ENCODE assay signal across 8 cellular contexts in the genomic region with DNA sequence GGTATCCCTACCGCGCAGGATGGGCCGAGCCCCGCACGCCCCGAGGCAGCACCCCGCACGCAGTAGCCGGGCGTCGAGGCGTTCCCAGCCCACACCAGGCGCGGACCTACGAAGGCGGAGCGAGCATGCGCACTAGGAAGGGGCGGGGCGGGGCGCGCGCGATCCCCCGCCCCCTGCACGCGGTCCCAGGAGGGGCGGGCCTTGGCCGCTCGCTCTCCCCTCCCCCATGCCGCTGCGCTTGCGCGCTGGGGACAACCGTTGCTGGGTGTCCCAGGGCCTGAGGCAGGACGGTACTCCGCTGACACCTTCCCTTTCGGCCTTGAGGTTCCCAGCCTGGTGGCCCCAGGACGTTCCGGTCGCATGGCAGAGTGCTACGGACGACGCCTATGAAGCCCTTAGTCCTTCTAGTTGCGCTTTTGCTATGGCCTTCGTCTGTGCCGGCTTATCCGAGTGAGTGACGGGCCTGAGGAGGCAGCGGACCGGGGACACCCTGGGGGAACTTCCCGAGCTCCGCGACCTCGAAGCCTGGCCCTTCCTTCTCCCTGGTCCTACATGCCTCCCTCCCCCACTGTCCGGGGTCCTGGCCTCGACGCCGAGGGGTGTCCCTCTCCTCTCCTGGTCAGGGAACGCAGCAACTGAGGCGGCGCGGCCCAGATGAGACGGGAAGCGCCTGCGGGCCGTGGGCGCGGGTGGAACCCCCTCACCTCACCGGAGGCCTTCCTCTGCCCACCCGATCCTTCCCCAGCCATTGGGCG. TPM values are rescaled to one million over a fixed set of nuclear protein-coding genes. Genes with fewer than 3 reads are reported as not detected.
A peak's percentile ranks its signal among the peaks of the same experiment; 100 is the strongest.
DNase-seq lines count a peak whose midpoint lies in the region; TF ChIP-seq lines count a peak whose summit lies in the region.

A gene (plus strand): TSS at position 258 of the 755 bp plus-strand sequence. CDS start 129 bp downstream, at position 387.

- H3K27me3 ChIP-seq in neural progenitor cell (no peaks in the 10 kb centered on the region), testis (no peaks in the 10 kb centered on the region)

- TF ChIP-seq CTCF in neural progenitor cell (IDR thresholded peaks at IDR 0.05) (no peak), testis (IDR thresholded peaks at IDR 0.05) (no peak)

- H3K36me3 ChIP-seq in neural progenitor cell, result no peaks in the 10 kb centered on the region
- no peaks in the 10 kb centered on the region for H3K36me3 ChIP-seq in testis (ENCODE audit: low read depth, missing control alignments)

- H3K27me3 Mint-ChIP-seq in neural progenitor cell (ENCODE audit: insufficient read depth, low read depth), result no peaks in the 10 kb centered on the region

- H3K4me1 ChIP-seq in neural progenitor cell (no peaks in the 10 kb centered on the region), testis (no peaks in the 10 kb centered on the region)

- no peak for TF ChIP-seq POLR2A in testis (IDR thresholded peaks at IDR 0.05)

- H3K4me2 ChIP-seq in neural progenitor cell, result no peak within 1 kb of the TSS

- no peak within 1 kb of the TSS for H3K9ac ChIP-seq in neural progenitor cell

- H3K79me2 ChIP-seq in neural progenitor cell (ENCODE audit: low read depth), result no peaks in the 10 kb centered on the region

- H3K4me1 Mint-ChIP-seq in neural progenitor cell, result no peaks in the 10 kb centered on the region

- H2AFZ ChIP-seq in neural progenitor cell (replicated peaks), result no peak within 1 kb of the TSS

- peaks cover 3% of the 10 kb centered on the region for H3K36me3 Mint-ChIP-seq in neural progenitor cell

- H3K9me3 Mint-ChIP-seq in neural progenitor cell, result peaks cover 8% of the 10 kb centered on the region

- DNase-seq in COLO829 (ENCODE audit: low spot score) (peak; percentile 90), epidermal melanocyte (ENCODE audit: insufficient read length, low spot score) (peak; percentile 62), neural progenitor cell (ENCODE audit: low spot score) (no peak), testis (peak; percentile 80), AML-193 (lab: John Stamatoyannopoulos, UW) (no peak), DMS 273 (lab: John Stamatoyannopoulos, UW; ENCODE audit: unreplicated experiment) (no peak), NCI-H446 (lab: John Stamatoyannopoulos, UW) (no peak)
- DNase-seq in activated CD4-positive, alpha-beta T cell treated with anti-CD3 and anti-CD28 coated beads, Interleukin-2, amount 50 U/mL, for 48 hours, result peak; percentile 36 to 44

- H3K4me3 ChIP-seq in neural progenitor cell, result no peak within 1 kb of the TSS
- peak within 1 kb of the TSS; percentile 59 to 67 for H3K4me3 ChIP-seq in testis

- H4K20me1 ChIP-seq in neural progenitor cell (ENCODE audit: low read depth), result no peaks in the 10 kb centered on the region

- no peaks in the 10 kb centered on the region for H3K9me3 ChIP-seq in neural progenitor cell (ENCODE audit: low read depth)
- no peaks in the 10 kb centered on the region for H3K9me3 ChIP-seq in testis

- intact Hi-C loops in testis (cut with DNase I; ENCODE audit: low total_unique reads), result no loop called here

- no peak within 1 kb of the TSS for H3K27ac ChIP-seq in neural progenitor cell
- peak within 1 kb of the TSS; percentile 11 to 48 for H3K27ac ChIP-seq in testis

- H3K27ac Mint-ChIP-seq in neural progenitor cell, result no peak within 1 kb of the TSS

- 54 to 55% methylated on average over 32 to 72 of the region's 72 CpGs for WGBS in testis, 2 donors

- no peaks in the 10 kb centered on the region for H3F3A ChIP-seq in neural progenitor cell (ENCODE audit: low read depth)

- peak within 1 kb of the TSS; percentile 17 for H3K4me3 Mint-ChIP-seq in neural progenitor cell

RNA-seq across cellular contexts. Expression of the gene that starts here (rescaled TPM):
- total RNA-seq in neural progenitor cell (ENCODE audit: low replicate concordance) (not detected in 2 replicates), testis (10 to 100 TPM; 50.4 to 67.1 TPM)
- 67.6 TPM for polyA plus RNA-seq in testis (ENCODE audit: insufficient read depth, low read depth, low replicate concordance)

Comparison
In these comparisons a context has a peak if more than half of its experiments do, and no peak if none do; other contexts are left out.
1. RNA of the gene that starts here (total RNA-seq): 50.4 to 67.1 TPM in testis; not detected in neural progenitor cell; every median in the first group is over 10 times any median in the second.
2. DNase-seq: peak in COLO829 (single experiment), activated CD4-positive, alpha-beta T cell treated with anti-CD3 and anti-CD28 coated beads, Interleukin-2, amount 50 U/mL, for 48 hours (2 of 2), epidermal melanocyte (single experiment) and testis (single experiment); none in neural progenitor cell (single experiment), AML-193 (0 of 2), DMS 273 (single experiment) and NCI-H446 (0 of 2).